9 cellular contexts compared by ENCODE assay signal in the genomic region with DNA sequence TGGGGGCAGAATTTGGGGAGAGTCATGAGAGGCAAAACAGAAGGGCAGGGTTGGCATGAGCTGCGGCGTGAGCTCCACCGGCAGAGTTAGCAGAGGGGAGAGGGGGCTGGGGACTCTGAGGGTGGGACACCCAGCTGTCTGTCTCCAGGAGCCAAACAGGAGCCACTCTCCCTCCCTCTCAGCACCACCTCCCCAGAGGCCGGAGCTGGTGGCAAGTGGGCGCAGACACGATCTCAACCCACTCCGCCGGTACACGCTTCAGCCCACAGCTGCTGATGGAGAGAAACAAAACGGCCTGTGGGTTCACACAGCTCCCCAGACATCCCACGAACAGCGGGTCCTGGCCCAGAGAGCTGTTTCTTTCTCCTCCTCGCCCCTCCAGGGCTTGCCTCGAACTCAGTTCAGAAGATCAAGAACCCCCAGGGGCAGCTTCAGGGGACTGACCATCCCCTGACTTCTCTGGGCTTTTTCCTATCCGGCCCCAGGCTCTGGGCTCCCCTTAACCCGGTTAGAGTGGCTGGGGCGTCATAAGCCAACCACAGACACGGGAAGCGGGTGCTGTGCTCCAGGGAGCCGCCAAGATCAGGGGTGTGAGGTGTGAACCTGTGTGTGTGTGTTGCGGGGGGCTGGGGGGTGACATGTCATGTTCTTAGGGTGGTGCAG. TPM values are rescaled to one million over a fixed set of nuclear protein-coding genes. Genes with fewer than 3 reads are reported as not detected.
DNase-seq lines count a peak whose midpoint lies in the region; ATAC-seq and TF ChIP-seq lines count a peak whose summit lies in the region.
"Had no signal": no experiment of that assay in that cellular context is flagged by ENCODE, and none has a peak within 500 bp of the region (broad histone marks: within the 10 kb centered on the region; RNA-seq: fewer than 3 reads in every experiment).

No MANE protein-coding gene starts in this region.

- H3K9me3 ChIP-seq in left lung = no peaks in the 10 kb centered on the region

- CTCF ChIA-PET in activated CD8-positive, alpha-beta memory T cell treated with anti-CD3 and anti-CD28 coated beads, Interleukin-2, amount 10 ng/mL, durations not matched to agents 7 days and 5 days (lab: Charles Lee) = interaction anchor here (0.6 to 6.8 kb wide), 13 partner anchors 9 to 108 kb away, joined by 3 to 49 read pairs (median 5); partner anchors contain the start of genes AANAT and UBE2O

- DNase-seq in activated naive CD4-positive, alpha-beta T cell treated with Interleukin-2 at 50 U/mL for 16 hours = no peak
- peak; percentile 75 for DNase-seq in activated CD8-positive, alpha-beta memory T cell treated with anti-CD3 and anti-CD28 coated beads, Interleukin-2, amount 10 ng/mL, durations not matched to agents 7 days and 5 days
- DNase-seq in left lung (no peak), type B pancreatic cell (ENCODE audit: extremely low spot score, unreplicated experiment) (no peak), OCI-M2 (lab: John Stamatoyannopoulos, UW; ENCODE audit: unreplicated experiment) (no peak), NCI-H1694 (lab: John Stamatoyannopoulos, UW) (no peak), NCI-H2196 treated with DMSO at 0.1 percent for 48 hours (lab: John Stamatoyannopoulos, UW; ENCODE audit: unreplicated experiment) (no peak)

- H3K27ac Mint-ChIP-seq in activated naive CD4-positive, alpha-beta T cell treated with anti-CD3 and anti-CD28 coated beads, Interleukin-2, amount 50 U/mL, for 24 hours = peak overlapping the region; percentile 77
- H3K27ac Mint-ChIP-seq in activated CD8-positive, alpha-beta memory T cell treated with anti-CD3 and anti-CD28 coated beads, Interleukin-2, amount 10 ng/mL, durations not matched to agents 7 days and 5 days = peak overlapping the region; percentile 98
- peak overlapping the region; percentile 85 for H3K27ac Mint-ChIP-seq in type B pancreatic cell

- peak overlapping the region; percentile 80 to 97 for H3K27ac ChIP-seq in left lung

- peak; percentile 43 for ATAC-seq in activated CD8-positive, alpha-beta memory T cell treated with anti-CD3 and anti-CD28 coated beads, Interleukin-2, amount 10 ng/mL, durations not matched to agents 7 days and 5 days
- ATAC-seq in left lung = no peak

- peaks cover 0 to 15% of the 10 kb centered on the region in 2 donors for H3K36me3 ChIP-seq in left lung

- peak overlapping the region; percentile 82 for H3K4me3 Mint-ChIP-seq in activated naive CD4-positive, alpha-beta T cell treated with anti-CD3 and anti-CD28 coated beads, Interleukin-2, amount 50 U/mL, for 24 hours
- H3K4me3 Mint-ChIP-seq in activated CD8-positive, alpha-beta memory T cell treated with anti-CD3 and anti-CD28 coated beads, Interleukin-2, amount 10 ng/mL, durations not matched to agents 7 days and 5 days = peak overlapping the region; percentile 73
- H3K4me3 Mint-ChIP-seq in type B pancreatic cell = no peak overlapping the region

- H3K36me3 Mint-ChIP-seq in activated naive CD4-positive, alpha-beta T cell treated with anti-CD3 and anti-CD28 coated beads, Interleukin-2, amount 50 U/mL, for 24 hours = no peaks in the 10 kb centered on the region
- H3K36me3 Mint-ChIP-seq in activated CD8-positive, alpha-beta memory T cell treated with anti-CD3 and anti-CD28 coated beads, Interleukin-2, amount 10 ng/mL, durations not matched to agents 7 days and 5 days = peaks cover 1% of the 10 kb centered on the region
- H3K36me3 Mint-ChIP-seq in type B pancreatic cell = no peaks in the 10 kb centered on the region

- TF ChIP-seq CTCF in left lung (IDR thresholded peaks at IDR 0.05) = no peak
- TF ChIP-seq CTCF in type B pancreatic cell (conservative IDR thresholded peaks at IDR 0.05) = no peak

- H3K4me1 Mint-ChIP-seq in activated naive CD4-positive, alpha-beta T cell treated with anti-CD3 and anti-CD28 coated beads, Interleukin-2, amount 50 U/mL, for 24 hours = peaks cover 35% of the 10 kb centered on the region
- peaks cover 62% of the 10 kb centered on the region for H3K4me1 Mint-ChIP-seq in activated CD8-positive, alpha-beta memory T cell treated with anti-CD3 and anti-CD28 coated beads, Interleukin-2, amount 10 ng/mL, durations not matched to agents 7 days and 5 days
- peaks cover 19% of the 10 kb centered on the region for H3K4me1 Mint-ChIP-seq in type B pancreatic cell (ENCODE audit: unreplicated experiment)

- H3K4me1 ChIP-seq in left lung = peaks cover 23 to 97% of the 10 kb centered on the region in 2 donors

- no peaks in the 10 kb centered on the region for H3K27me3 ChIP-seq in left lung

- no peaks in the 10 kb centered on the region for H3K27me3 Mint-ChIP-seq in activated naive CD4-positive, alpha-beta T cell treated with anti-CD3 and anti-CD28 coated beads, Interleukin-2, amount 50 U/mL, for 24 hours
- no peaks in the 10 kb centered on the region for H3K27me3 Mint-ChIP-seq in activated CD8-positive, alpha-beta memory T cell treated with anti-CD3 and anti-CD28 coated beads, Interleukin-2, amount 10 ng/mL, durations not matched to agents 7 days and 5 days
- H3K27me3 Mint-ChIP-seq in type B pancreatic cell = no peaks in the 10 kb centered on the region

- H3K4me3 ChIP-seq in left lung = peak overlapping the region in 1 of 2 donors; percentile 32

- intact Hi-C loops in left lung (cut with DNase I) = no loop called here

- no peaks in the 10 kb centered on the region for H3K9me3 Mint-ChIP-seq in activated naive CD4-positive, alpha-beta T cell treated with anti-CD3 and anti-CD28 coated beads, Interleukin-2, amount 50 U/mL, for 24 hours
- no peaks in the 10 kb centered on the region for H3K9me3 Mint-ChIP-seq in activated CD8-positive, alpha-beta memory T cell treated with anti-CD3 and anti-CD28 coated beads, Interleukin-2, amount 10 ng/mL, durations not matched to agents 7 days and 5 days (ENCODE audit: low read depth)
- H3K9me3 Mint-ChIP-seq in type B pancreatic cell = no peaks in the 10 kb centered on the region

RNA-seq across cellular contexts. Expression of gene RHBDF2, which starts 7.6 kb away (rescaled TPM):
- total RNA-seq in activated CD8-positive, alpha-beta memory T cell treated with anti-CD3 and anti-CD28 coated beads, Interleukin-2, amount 10 ng/mL, durations not matched to agents 7 days and 5 days = 10 to 100 TPM; 29.6 to 42.1 TPM
- 10 to 100 TPM; 24.9 to 61.7 TPM for total RNA-seq in left lung
- total RNA-seq in type B pancreatic cell (ENCODE audit: low replicate concordance) = 12.3 and 17.2 TPM in 2 replicates

RNA-seq across cellular contexts. Expression of gene AANAT, which starts 26.2 kb away (rescaled TPM):
- not detected for total RNA-seq in activated CD8-positive, alpha-beta memory T cell treated with anti-CD3 and anti-CD28 coated beads, Interleukin-2, amount 10 ng/mL, durations not matched to agents 7 days and 5 days
- total RNA-seq in left lung (not detected), type B pancreatic cell (ENCODE audit: low replicate concordance) (not detected in 2 replicates)

RNA-seq across cellular contexts. Expression of gene UBE2O, which starts 40.7 kb away (rescaled TPM):
- 10 to 100 TPM; 30.2 to 34.7 TPM for total RNA-seq in activated CD8-positive, alpha-beta memory T cell treated with anti-CD3 and anti-CD28 coated beads, Interleukin-2, amount 10 ng/mL, durations not matched to agents 7 days and 5 days
- 10 to 100 TPM; 20.1 to 23.2 TPM for total RNA-seq in left lung
- 38.5 and 51.5 TPM in 2 replicates for total RNA-seq in type B pancreatic cell (ENCODE audit: low replicate concordance)

RNA-seq across cellular contexts. Expression of gene CYGB, which starts 43.9 kb away (rescaled TPM):
- total RNA-seq in activated CD8-positive, alpha-beta memory T cell treated with anti-CD3 and anti-CD28 coated beads, Interleukin-2, amount 10 ng/mL, durations not matched to agents 7 days and 5 days = not detected
- total RNA-seq in left lung = 10 to 100 TPM; 10.2 to 13.7 TPM
- 2.5 and 10.0 TPM in 2 replicates for total RNA-seq in type B pancreatic cell (ENCODE audit: low replicate concordance)
- total RNA-seq: activated CD8-positive, alpha-beta memory T cell treated with anti-CD3 and anti-CD28 coated beads for 36 hours had no signal

RNA-seq across cellular contexts. Expression of gene PRCD, which starts 46.2 kb away (rescaled TPM):
- not detected for total RNA-seq in activated CD8-positive, alpha-beta memory T cell treated with anti-CD3 and anti-CD28 coated beads, Interleukin-2, amount 10 ng/mL, durations not matched to agents 7 days and 5 days
- 1 to 10 TPM; 1.3 to 2.9 TPM for total RNA-seq in left lung
- total RNA-seq in type B pancreatic cell (ENCODE audit: low replicate concordance) = 0.33 and 3.3 TPM in 2 replicates
